ENCODE assay signal across 1 cellular context in the genomic region with DNA sequence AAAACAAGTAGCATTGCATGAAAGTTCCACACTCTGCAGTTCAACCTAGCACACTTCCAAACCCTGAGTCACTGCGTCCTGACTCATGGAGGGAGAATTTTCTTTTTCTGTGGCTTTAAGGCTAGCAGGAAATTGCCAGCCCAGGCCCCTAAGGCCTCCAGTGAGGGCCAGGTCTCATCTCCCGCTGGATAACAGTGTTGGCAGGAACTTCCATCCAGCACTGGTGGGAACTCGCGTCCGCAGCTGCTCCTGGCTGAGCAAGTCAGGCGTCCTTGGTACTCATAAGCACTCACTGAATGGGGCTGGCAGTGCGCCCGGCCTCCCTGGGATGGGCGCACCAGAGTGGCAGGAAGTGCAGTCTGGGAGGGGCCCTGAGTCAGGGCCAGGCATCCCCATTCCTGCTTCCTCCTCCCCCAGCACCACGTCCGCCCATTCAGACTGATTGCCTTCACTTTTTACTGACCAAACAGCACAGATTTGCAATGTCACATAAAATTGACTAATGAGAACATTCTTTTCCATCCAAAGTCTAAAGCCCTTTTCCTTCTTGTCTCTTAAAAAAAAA.
A peak's percentile ranks its signal among the peaks of the same experiment; 100 is the strongest.
TF ChIP-seq lines count a peak whose summit lies in the region.

No MANE protein-coding gene starts in this region.

TF ChIP-seq in A549, 52 proteins besides CTCF, POLR2A, EP300 and RAD21 (continued from another document):
- TF ChIP-seq, protein P1, sequence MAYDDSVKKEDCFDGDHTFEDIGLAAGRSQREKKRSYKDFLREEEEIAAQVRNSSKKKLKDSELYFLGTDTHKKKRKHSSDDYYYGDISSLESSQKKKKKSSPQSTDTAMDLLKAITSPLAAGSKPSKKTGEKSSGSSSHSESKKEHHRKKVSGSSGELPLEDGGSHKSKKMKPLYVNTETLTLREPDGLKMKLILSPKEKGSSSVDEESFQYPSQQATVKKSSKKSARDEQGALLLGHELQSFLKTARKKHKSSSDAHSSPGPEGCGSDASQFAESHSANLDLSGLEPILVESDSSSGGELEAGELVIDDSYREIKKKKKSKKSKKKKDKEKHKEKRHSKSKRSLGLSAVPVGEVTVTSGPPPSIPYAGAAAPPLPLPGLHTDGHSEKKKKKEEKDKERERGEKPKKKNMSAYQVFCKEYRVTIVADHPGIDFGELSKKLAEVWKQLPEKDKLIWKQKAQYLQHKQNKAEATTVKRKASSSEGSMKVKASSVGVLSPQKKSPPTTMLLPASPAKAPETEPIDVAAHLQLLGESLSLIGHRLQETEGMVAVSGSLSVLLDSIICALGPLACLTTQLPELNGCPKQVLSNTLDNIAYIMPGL (CRISPR knock-in tag; IDR thresholded peaks at IDR 0.05; ENCODE audit: borderline replicate concordance): no peak
- TF ChIP-seq, protein P2, sequence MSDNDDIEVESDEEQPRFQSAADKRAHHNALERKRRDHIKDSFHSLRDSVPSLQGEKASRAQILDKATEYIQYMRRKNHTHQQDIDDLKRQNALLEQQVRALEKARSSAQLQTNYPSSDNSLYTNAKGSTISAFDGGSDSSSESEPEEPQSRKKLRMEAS (IDR thresholded peaks at IDR 0.05): peak; percentile 80
- no peak for TF ChIP-seq SREBF2 (IDR thresholded peaks at IDR 0.05)
- TF ChIP-seq BHLHE40 (IDR thresholded peaks at IDR 0.05; ENCODE audit: low read depth, low read length): no peak; the same call in 1 of the 2 replicates
- no peak for TF ChIP-seq TFCP2L1 (CRISPR knock-in tag; IDR thresholded peaks at IDR 0.05)
- peak; percentile 20; the same call in 1 of the 2 replicates for TF ChIP-seq HEYL (CRISPR knock-in tag; IDR thresholded peaks at IDR 0.05)
- no peak for TF ChIP-seq RARB (CRISPR knock-in tag; IDR thresholded peaks at IDR 0.05)
- TF ChIP-seq MYC (IDR thresholded peaks at IDR 0.05; ENCODE audit: borderline replicate concordance, low read length): no peak
- peak; percentile 82 for TF ChIP-seq MAFK (IDR thresholded peaks at IDR 0.05; ENCODE audit: partially characterized antibody)
- TF ChIP-seq NFE2L2 (conservative IDR thresholded peaks at IDR 0.05; ENCODE audit: low read length): peak; percentile 41
- TF ChIP-seq NPAS2 (CRISPR knock-in tag; IDR thresholded peaks at IDR 0.05; ENCODE audit: borderline replicate concordance): no peak
- TF ChIP-seq, protein P3, sequence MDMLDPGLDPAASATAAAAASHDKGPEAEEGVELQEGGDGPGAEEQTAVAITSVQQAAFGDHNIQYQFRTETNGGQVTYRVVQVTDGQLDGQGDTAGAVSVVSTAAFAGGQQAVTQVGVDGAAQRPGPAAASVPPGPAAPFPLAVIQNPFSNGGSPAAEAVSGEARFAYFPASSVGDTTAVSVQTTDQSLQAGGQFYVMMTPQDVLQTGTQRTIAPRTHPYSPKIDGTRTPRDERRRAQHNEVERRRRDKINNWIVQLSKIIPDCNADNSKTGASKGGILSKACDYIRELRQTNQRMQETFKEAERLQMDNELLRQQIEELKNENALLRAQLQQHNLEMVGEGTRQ (IDR thresholded peaks at IDR 0.05): no peak
- no peak for TF ChIP-seq CBX8 (IDR thresholded peaks at IDR 0.05)
- no peak for TF ChIP-seq ZC3H11A (IDR thresholded peaks at IDR 0.05)
- TF ChIP-seq CEBPB (IDR thresholded peaks at IDR 0.05): peak in 1 of 2 experiments; percentile 45; a peak in 1 of 4 replicates
- TF ChIP-seq HDAC2 (IDR thresholded peaks at IDR 0.05): no peak
- TF ChIP-seq GATA3 (IDR thresholded peaks at IDR 0.05; ENCODE audit: borderline replicate concordance): peak; percentile 94
- TF ChIP-seq FOSB (CRISPR knock-in tag; IDR thresholded peaks at IDR 0.05): no peak
- TF ChIP-seq CHD4 (IDR thresholded peaks at IDR 0.05; ENCODE audit: borderline replicate concordance): no peak
- TF ChIP-seq FOSL2 (IDR thresholded peaks at IDR 0.05): peak; percentile 95
- TF ChIP-seq FOSL2 (CRISPR knock-in tag; IDR thresholded peaks at IDR 0.05): peak; percentile 90
- TF ChIP-seq, protein P4, sequence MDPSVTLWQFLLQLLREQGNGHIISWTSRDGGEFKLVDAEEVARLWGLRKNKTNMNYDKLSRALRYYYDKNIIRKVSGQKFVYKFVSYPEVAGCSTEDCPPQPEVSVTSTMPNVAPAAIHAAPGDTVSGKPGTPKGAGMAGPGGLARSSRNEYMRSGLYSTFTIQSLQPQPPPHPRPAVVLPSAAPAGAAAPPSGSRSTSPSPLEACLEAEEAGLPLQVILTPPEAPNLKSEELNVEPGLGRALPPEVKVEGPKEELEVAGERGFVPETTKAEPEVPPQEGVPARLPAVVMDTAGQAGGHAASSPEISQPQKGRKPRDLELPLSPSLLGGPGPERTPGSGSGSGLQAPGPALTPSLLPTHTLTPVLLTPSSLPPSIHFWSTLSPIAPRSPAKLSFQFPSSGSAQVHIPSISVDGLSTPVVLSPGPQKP (IDR thresholded peaks at IDR 0.05; ENCODE audit: low read depth, low read length): no peak
- TF ChIP-seq PHF8 (IDR thresholded peaks at IDR 0.05; ENCODE audit: borderline replicate concordance, low read depth): no peak
- no peak for TF ChIP-seq RNF2 (IDR thresholded peaks at IDR 0.05; ENCODE audit: borderline replicate concordance, low read depth)
